10 cellular contexts compared by ENCODE assay signal in the genomic region with DNA sequence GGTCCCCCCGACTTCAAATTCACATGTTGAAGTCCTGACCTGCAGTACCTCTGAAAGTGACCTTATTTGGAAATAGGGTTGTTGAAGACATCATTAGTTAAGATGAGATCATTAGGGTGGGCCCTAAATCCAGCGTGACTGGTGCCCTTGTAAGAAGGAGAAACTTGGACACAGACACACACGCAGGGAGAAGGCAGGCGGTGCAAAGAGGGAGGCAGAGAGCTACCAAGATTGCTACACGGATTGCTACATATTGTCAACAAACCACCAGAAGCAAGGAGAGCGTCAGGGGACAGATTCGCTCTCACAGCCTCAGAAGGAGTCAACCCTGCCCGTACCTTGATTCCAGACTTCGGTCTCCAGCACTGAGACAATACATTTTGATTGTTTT. TPM values are rescaled to one million over a fixed set of nuclear protein-coding genes. Genes with fewer than 3 reads are reported as not detected.
DNase-seq lines count a peak whose midpoint lies in the region; ATAC-seq and TF ChIP-seq lines count a peak whose summit lies in the region.
"Had no signal": no experiment of that assay in that cellular context is flagged by ENCODE, and none has a peak within 500 bp of the region (broad histone marks: within the 10 kb centered on the region; RNA-seq: fewer than 3 reads in every experiment).

No MANE protein-coding gene starts in this region.

- CTCF ChIA-PET in WTC11 (lab: Charles Lee) = interaction anchor here (1.0 to 4.3 kb wide), 24 partner anchors 10 to 660 kb away, joined by 3 to 48 read pairs (median 8); a partner anchor contains a TSS

- no peak overlapping the region for H3K27ac Mint-ChIP-seq in T-helper 2 cell treated with Interferon-gamma antibody and Interleukin-4, amounts not matched to agents 5 μg/mL and 100 μg/mL, for 36 hours
- H3K27ac Mint-ChIP-seq in WTC11 (peak overlapping the region; percentile 65), memory B cell (peak overlapping the region; percentile 65)

- no peaks in the 10 kb centered on the region for H3K36me3 Mint-ChIP-seq in T-helper 2 cell treated with Interferon-gamma antibody and Interleukin-4, amounts not matched to agents 5 μg/mL and 100 μg/mL, for 36 hours (ENCODE audit: low read depth)
- H3K36me3 Mint-ChIP-seq in WTC11 = no peaks in the 10 kb centered on the region
- H3K36me3 Mint-ChIP-seq in memory B cell = no peaks in the 10 kb centered on the region
- H3K36me3 Mint-ChIP-seq: CD8-positive, alpha-beta memory T cell; naive thymus-derived CD8-positive, alpha-beta T cell had no signal

- no peak for DNase-seq in T-helper 2 cell treated with Interferon-gamma antibody and Interleukin-4, amounts not matched to agents 5 μg/mL and 100 μg/mL, for 36 hours (ENCODE audit: low spot score)
- DNase-seq in T-helper 2 cell (no peak), WTC11 (ENCODE audit: low spot score) (no peak), memory B cell (ENCODE audit: low spot score in 2 of 2) (no peak), tibial artery (peak; percentile 58 to 70), substantia nigra (lab: John Stamatoyannopoulos, UW) (no peak), NCI-H2081 treated with DMSO at 0.1 percent for 48 hours (lab: John Stamatoyannopoulos, UW) (no peak)
- DNase-seq in activated effector memory CD4-positive, alpha-beta T cell treated with Interleukin-2 at 50 U/mL for 16 hours = no peak

- H3K4me1 Mint-ChIP-seq in T-helper 2 cell treated with Interferon-gamma antibody and Interleukin-4, amounts not matched to agents 5 μg/mL and 100 μg/mL, for 36 hours (ENCODE audit: low read depth) = peaks cover 40% of the 10 kb centered on the region
- H3K4me1 Mint-ChIP-seq in WTC11 = peaks cover 13% of the 10 kb centered on the region
- peaks cover 26% of the 10 kb centered on the region for H3K4me1 Mint-ChIP-seq in memory B cell

- peak overlapping the region; percentile 2 for H3K4me3 Mint-ChIP-seq in T-helper 2 cell treated with Interferon-gamma antibody and Interleukin-4, amounts not matched to agents 5 μg/mL and 100 μg/mL, for 36 hours
- H3K4me3 Mint-ChIP-seq in WTC11 (no peak overlapping the region), memory B cell (no peak overlapping the region)
- H3K4me3 Mint-ChIP-seq: naive thymus-derived CD8-positive, alpha-beta T cell had no signal

- H3K4me1 ChIP-seq in tibial artery = peaks cover 0 to 13% (median 8%) of the 10 kb centered on the region in 4 donors

- no peaks in the 10 kb centered on the region for H3K36me3 ChIP-seq in tibial artery

- H3K27ac ChIP-seq in tibial artery = no peak overlapping the region
- no peak overlapping the region for H3K27ac ChIP-seq in substantia nigra (ENCODE audit: low read depth, low read length, poor library complexity, severe bottlenecking)

- H3K9me3 Mint-ChIP-seq in T-helper 2 cell treated with Interferon-gamma antibody and Interleukin-4, amounts not matched to agents 5 μg/mL and 100 μg/mL, for 36 hours = no peaks in the 10 kb centered on the region
- H3K9me3 Mint-ChIP-seq in WTC11 = 0 out of 2 replicates have a peak, but pooled peaks cover 3% of the 10 kb centered on the region
- no peaks in the 10 kb centered on the region for H3K9me3 Mint-ChIP-seq in memory B cell
- H3K9me3 Mint-ChIP-seq: CD8-positive, alpha-beta memory T cell; naive thymus-derived CD8-positive, alpha-beta T cell had no signal

- ATAC-seq in WTC11 (no peak), memory B cell (ENCODE audit: low read depth) (no peak)

- no peak overlapping the region for H3K4me3 ChIP-seq in tibial artery

- H3K9me3 ChIP-seq in tibial artery = no peaks in the 10 kb centered on the region

- POLR2A ChIA-PET in WTC11 (lab: Charles Lee) = no interaction called here

- intact Hi-C loops in tibial artery (cut with DNase I; ENCODE audit: low total_unique reads) = no loop called here

- H3K27me3 ChIP-seq in tibial artery = no peaks in the 10 kb centered on the region

- no peaks in the 10 kb centered on the region for H3K27me3 Mint-ChIP-seq in T-helper 2 cell treated with Interferon-gamma antibody and Interleukin-4, amounts not matched to agents 5 μg/mL and 100 μg/mL, for 36 hours (ENCODE audit: low read depth)
- H3K27me3 Mint-ChIP-seq in WTC11 (ENCODE audit: low read depth) (peaks cover 2% of the 10 kb centered on the region; the same call in 1 of the 2 replicates), memory B cell (no peaks in the 10 kb centered on the region)
- H3K27me3 Mint-ChIP-seq: naive thymus-derived CD8-positive, alpha-beta T cell had no signal

- TF ChIP-seq CTCF in WTC11 (IDR thresholded peaks at IDR 0.05) (no peak), tibial artery (IDR thresholded peaks at IDR 0.05) (no peak)

TF ChIP-seq in WTC11, 78 proteins besides CTCF, POLR2A, EP300 and RAD21:
- no peak for TF ChIP-seq TEAD1 (CRISPR knock-in tag; IDR thresholded peaks at IDR 0.05)

RNA-seq across cellular contexts. Expression of a gene that starts 6.8 kb away (rescaled TPM):
- 64.3 to 69.4 TPM (median 68.8 TPM) in 3 replicates for total RNA-seq in WTC11 (2021)

RNA-seq across cellular contexts. Expression of a gene that starts 16.5 kb away (rescaled TPM):
- 4.4 to 10.0 TPM (median 6.8 TPM) in 3 replicates for total RNA-seq in WTC11 (2021)

RNA-seq across cellular contexts. Expression of a gene that starts 17.7 kb away (rescaled TPM):
- total RNA-seq in WTC11 (2021) = 12.1 to 13.8 TPM (median 13.1 TPM) in 3 replicates

RNA-seq across cellular contexts. Expression of a gene that starts 34.8 kb away (rescaled TPM):
- total RNA-seq in WTC11 (2021) = 51.3 to 56.4 TPM (median 51.4 TPM) in 3 replicates

RNA-seq across cellular contexts. Expression of a gene that starts 42.8 kb away (rescaled TPM):
- 107 to 146 TPM (median 116 TPM) in 3 replicates for total RNA-seq in WTC11 (2021)

Comparison
In these comparisons a context has a peak if more than half of its experiments do, and no peak if none do; other contexts are left out.
1. DNase-seq: peak in tibial artery (2 of 2); none in T-helper 2 cell treated with Interferon-gamma antibody and Interleukin-4, amounts not matched to agents 5 μg/mL and 100 μg/mL, for 36 hours (single experiment), T-helper 2 cell (0 of 5), WTC11 (single experiment), memory B cell (0 of 2), substantia nigra (0 of 49), activated effector memory CD4-positive, alpha-beta T cell treated with Interleukin-2 at 50 U/mL for 16 hours (single experiment) and NCI-H2081 treated with DMSO at 0.1 percent for 48 hours (single experiment).